Comparison of ENCODE assay signal across 18 cellular contexts in genomic region chr5:113057437-113058052, GRCh38.
A peak's percentile ranks its signal among the peaks of the same experiment; 100 is the strongest.
DNase-seq lines count a peak whose midpoint lies in the region; ATAC-seq and TF ChIP-seq lines count a peak whose summit lies in the region.
"Had no signal": no experiment of that assay in that cellular context is flagged by ENCODE, and none has a peak within 500 bp of the region (broad histone marks: within the 10 kb centered on the region; RNA-seq: fewer than 3 reads in every experiment).

No MANE protein-coding gene starts in this region.

- H3K4me3 ChIP-seq in parathyroid adenoma (ENCODE audit: low read depth, low read length), result no peak overlapping the region
- H3K4me3 ChIP-seq: left lung had no signal

- H3K27ac ChIP-seq in H9 (ENCODE audit: insufficient read length, low read depth, low read length), result no peak overlapping the region
- no peak overlapping the region for H3K27ac ChIP-seq in foreskin keratinocyte
- H3K27ac ChIP-seq in parathyroid adenoma, result peak overlapping the region; percentile 94
- H3K27ac ChIP-seq: left lung had no signal

- H3K14ac ChIP-seq in H9 (ENCODE audit: insufficient read depth, low read length), result no peak overlapping the region

- no peaks in the 10 kb centered on the region for H4K20me1 ChIP-seq in H9 (ENCODE audit: control insufficient read depth, insufficient read depth, insufficient read length)

- no peak overlapping the region for H2AK5ac ChIP-seq in H9 (ENCODE audit: insufficient read length, low read length)

- H3K36me3 Mint-ChIP-seq in H9 (ENCODE audit: insufficient read depth in 1 of 3, low read depth in 3 of 3), result peaks cover 0 to 4% (median 0%) of the 10 kb centered on the region in 3 experiments; a peak in 3 of 7 replicates
- no peaks in the 10 kb centered on the region for H3K36me3 Mint-ChIP-seq in CD14-positive monocyte
- H3K36me3 Mint-ChIP-seq: activated naive CD4-positive, alpha-beta T cell treated with anti-CD3 and anti-CD28 coated beads, Interleukin-2, amount 50 U/mL, for 72 hours had no signal

- intact Hi-C loops in CD14-positive monocyte (cut with micrococcal nuclease), result no loop called here

- ATAC-seq in foreskin keratinocyte (peak; percentile 42), HG03439 (IDR thresholded peaks at IDR 0.05; ENCODE audit: unreplicated experiment) (no peak)
- ATAC-seq: activated naive CD4-positive, alpha-beta T cell treated with anti-CD3 and anti-CD28 coated beads, Interleukin-2, amount 50 U/mL, for 72 hours; left lung had no signal

- H3K79me2 ChIP-seq in H9 (ENCODE audit: insufficient read depth, low read length) (no peaks in the 10 kb centered on the region), parathyroid adenoma (peaks cover 28% of the 10 kb centered on the region)

- H3K4me1 Mint-ChIP-seq in H9, result peaks cover 13 to 20% of the 10 kb centered on the region in 2 experiments
- H3K4me1 Mint-ChIP-seq in CD14-positive monocyte, result peaks cover 12% of the 10 kb centered on the region

- peak; percentile 24; the same call in 1 of the 3 replicates for TF ChIP-seq CTCF in H9 (conservative IDR thresholded peaks at IDR 0.05)
- peak; percentile 45 for TF ChIP-seq CTCF in foreskin keratinocyte (conservative IDR thresholded peaks at IDR 0.05)
- peak; percentile 15 for TF ChIP-seq CTCF in parathyroid adenoma (IDR thresholded peaks at IDR 0.05)
- TF ChIP-seq CTCF in CD14-positive monocyte (IDR thresholded peaks at IDR 0.05), result no peak

- H3K56ac ChIP-seq in H9 (ENCODE audit: insufficient read length, low read depth, low read length), result no peak overlapping the region

- H2BK12ac ChIP-seq in H9 (ENCODE audit: insufficient read length, low read depth, low read length), result no peak overlapping the region

- no peak overlapping the region for H3K4me2 ChIP-seq in H9 (ENCODE audit: insufficient read depth, insufficient read length, low read length)
- H3K4me2 ChIP-seq in parathyroid adenoma (ENCODE audit: low read length), result peak overlapping the region; percentile 5

- no peak overlapping the region for H2BK20ac ChIP-seq in H9 (ENCODE audit: low read depth, low read length, poor library complexity, severe bottlenecking)

- H3K9me3 Mint-ChIP-seq in H9 (no peaks in the 10 kb centered on the region), CD14-positive monocyte (no peaks in the 10 kb centered on the region)
- H3K9me3 Mint-ChIP-seq: activated naive CD4-positive, alpha-beta T cell treated with anti-CD3 and anti-CD28 coated beads, Interleukin-2, amount 50 U/mL, for 72 hours; neural crest cell had no signal

- H3K9ac ChIP-seq in H9 (ENCODE audit: extremely low read depth, insufficient read length, low read length) (no peak overlapping the region), parathyroid adenoma (no peak overlapping the region)

- H2BK120ac ChIP-seq in H9 (ENCODE audit: low read depth, low read length, poor library complexity, severe bottlenecking), result no peak overlapping the region

- WGBS in H9 (ENCODE audit: extremely low coverage, insufficient read length, low lambda C conversion rate), result no CpG with 5 or more reads among the region's 15 CpGs

- no peaks in the 10 kb centered on the region for H3K36me3 ChIP-seq in parathyroid adenoma (ENCODE audit: control insufficient read depth, insufficient read depth, low read length)
- H3K36me3 ChIP-seq: left lung had no signal

- peak; percentile 36 for DNase-seq in H9
- DNase-seq in NCI-H2227 treated with DMSO at 0.1 percent for 48 hours (lab: John Stamatoyannopoulos, UW), result peak; percentile 8
- peak in 1 of 2 donors; percentile 45 for DNase-seq in foreskin keratinocyte
- no peak for DNase-seq in cerebellar cortex (ENCODE audit: low spot score)
- DNase-seq in CD14-positive monocyte (ENCODE audit: low spot score), result no peak
- no peak for DNase-seq in stimulated activated naive CD4-positive, alpha-beta T cell (lab: John Stamatoyannopoulos, UW)
- DNase-seq: activated CD4-positive, alpha-beta T cell treated with anti-CD3 and anti-CD28 coated beads for 1 hour; Caco-2; effector CD4-positive, alpha-beta T cell; EL; left lung; NCI-H1105; NCI-H82; substantia nigra had no signal

- H3K4ac ChIP-seq in H9 (ENCODE audit: low read depth, low read length), result no peak overlapping the region

- H3K27me3 ChIP-seq in H9 (ENCODE audit: insufficient read depth, low read length), result no peaks in the 10 kb centered on the region
- no peaks in the 10 kb centered on the region for H3K27me3 ChIP-seq in foreskin keratinocyte
- H3K27me3 ChIP-seq in parathyroid adenoma (ENCODE audit: control insufficient read depth, insufficient read depth, low read length), result no peaks in the 10 kb centered on the region
- H3K27me3 ChIP-seq: left lung had no signal

- no peak overlapping the region for H3K4me3 Mint-ChIP-seq in H9
- no peak overlapping the region for H3K4me3 Mint-ChIP-seq in CD14-positive monocyte
- H3K4me3 Mint-ChIP-seq: neural crest cell had no signal

- no peak overlapping the region for H2BK5ac ChIP-seq in H9 (ENCODE audit: insufficient read length, low read length)

- H4K5ac ChIP-seq in H9 (ENCODE audit: insufficient read length, low read depth, low read length), result no peak overlapping the region

- no peaks in the 10 kb centered on the region for H3K27me3 Mint-ChIP-seq in H9 (ENCODE audit: low read depth)
- H3K27me3 Mint-ChIP-seq in CD14-positive monocyte (ENCODE audit: low read depth in 3 of 3), result peaks cover 0 to 11% (median 6%) of the 10 kb centered on the region in 3 donors

- H2BK15ac ChIP-seq in H9 (ENCODE audit: low read depth, low read length), result no peak overlapping the region

- no peak overlapping the region for H3K18ac ChIP-seq in H9 (ENCODE audit: insufficient read length, low read depth, low read length)

- H3K27ac Mint-ChIP-seq in H9 (peak overlapping the region in 2 of 3 experiments; percentile 30 to 49; a peak in 3 of 7 replicates), CD14-positive monocyte (no peak overlapping the region)
- H3K27ac Mint-ChIP-seq: activated naive CD4-positive, alpha-beta T cell treated with anti-CD3 and anti-CD28 coated beads, Interleukin-2, amount 50 U/mL, for 72 hours had no signal

- no peaks in the 10 kb centered on the region for H3K79me1 ChIP-seq in H9 (ENCODE audit: insufficient read depth, low read depth, low read length, poor library complexity, severe bottlenecking)

- H2AFZ ChIP-seq in H9 (ENCODE audit: low read length) (no peak overlapping the region), parathyroid adenoma (no peak overlapping the region)

- no peak overlapping the region for H3T11ph ChIP-seq in H9 (ENCODE audit: low read length)

- H4K91ac ChIP-seq in H9 (ENCODE audit: insufficient read length, low read depth, low read length), result no peak overlapping the region

- H4K8ac ChIP-seq in H9 (replicated peaks; ENCODE audit: insufficient read length, low read depth, low read length), result no peak overlapping the region

- H3K4me1 ChIP-seq in H9 (ENCODE audit: insufficient read depth, low read length) (no peaks in the 10 kb centered on the region; the same call in 1 of the 2 replicates), foreskin keratinocyte (peaks cover 23% of the 10 kb centered on the region), parathyroid adenoma (peaks cover 72% of the 10 kb centered on the region)
- H3K4me1 ChIP-seq: Caco-2 had no signal

- no peaks in the 10 kb centered on the region for H3K9me3 ChIP-seq in H9 (ENCODE audit: control insufficient read depth, low read depth, low read length)
- no peaks in the 10 kb centered on the region for H3K9me3 ChIP-seq in parathyroid adenoma (ENCODE audit: control insufficient read depth, low read length)
- H3K9me3 ChIP-seq: Caco-2, left lung had no signal

- no peak overlapping the region for H3K23ac ChIP-seq in H9 (ENCODE audit: insufficient read length, low read depth, low read length)

- no peaks in the 10 kb centered on the region for H3K23me2 ChIP-seq in H9 (ENCODE audit: insufficient read length, low read depth, low read length, poor library complexity, severe bottlenecking)

Comparison
In these comparisons a context has a peak if more than half of its experiments do, and no peak if none do; other contexts are left out.
1. DNase-seq: peak in H9 (single experiment) and NCI-H2227 treated with DMSO at 0.1 percent for 48 hours (single experiment); none in cerebellar cortex (single experiment), CD14-positive monocyte (single experiment) and stimulated activated naive CD4-positive, alpha-beta T cell (0 of 6).
2. H3K27ac Mint-ChIP-seq: peak in H9 (2 of 3); none in CD14-positive monocyte (0 of 7).